In the genomic region with DNA sequence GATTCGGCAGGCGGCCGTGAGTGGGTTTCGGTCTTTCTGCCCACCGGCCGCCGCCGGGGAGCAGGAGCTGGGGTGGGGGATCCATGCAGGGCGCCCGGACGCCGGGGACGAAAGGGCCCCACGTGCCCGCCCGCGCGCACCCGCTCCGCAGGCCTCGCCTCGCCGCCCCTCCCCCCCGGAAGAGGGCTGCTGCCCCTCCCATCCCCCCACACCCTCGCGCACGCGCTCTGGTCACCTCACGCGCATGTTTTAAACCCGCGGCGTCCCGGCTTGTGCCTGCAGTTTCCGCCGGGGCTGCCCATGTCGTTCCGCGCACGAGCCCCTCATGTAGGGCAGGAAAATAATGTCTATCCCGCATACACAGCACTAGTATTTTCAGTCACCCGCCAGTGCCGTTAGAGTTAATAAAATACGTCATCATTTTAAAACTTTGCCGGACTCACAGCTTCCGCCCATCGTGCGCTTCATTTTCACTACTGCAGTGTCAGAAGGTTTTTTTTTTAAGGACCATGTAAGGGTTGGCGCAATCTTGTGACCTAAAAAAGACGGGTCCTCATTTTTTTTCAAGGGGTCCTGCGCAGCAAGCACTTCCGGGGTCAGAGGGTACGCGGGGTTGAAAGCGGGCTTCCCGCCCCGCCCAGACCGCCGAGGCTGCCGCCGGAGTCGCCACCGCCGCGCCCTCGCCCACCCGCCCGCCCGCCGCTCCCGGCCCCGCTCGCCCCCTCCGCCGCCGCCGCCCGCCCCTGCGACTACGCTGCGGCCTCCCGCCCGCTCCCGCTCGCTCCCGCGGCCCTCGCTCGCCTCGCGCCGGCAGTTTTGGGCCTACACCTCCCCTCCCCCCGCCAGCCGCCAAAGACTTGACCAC, we compare ENCODE assay signal across 8 cellular contexts. TPM values are rescaled to one million over a fixed set of nuclear protein-coding genes. Genes with fewer than 3 reads are reported as not detected.
A peak's percentile ranks its signal among the peaks of the same experiment; 100 is the strongest.
DNase-seq lines count a peak whose midpoint lies in the region; ATAC-seq and FAIRE-seq lines count a peak whose summit lies in the region.

Gene PCBP1, plus strand, starts transcription at position 640 of the 865 bp plus-strand sequence. CDS start 267 bp downstream, outside the sequence.

- H3K9me3 Mint-ChIP-seq in activated T-cell treated with anti-CD3 and anti-CD28 coated beads, Interleukin-2, amount 50 U/mL, for 4 hours, result no peaks in the 10 kb centered on the region

- ATAC-seq in GM21786 (IDR thresholded peaks at IDR 0.05; ENCODE audit: unreplicated experiment), result peak; percentile 17
- peak; percentile 44 to 47 for ATAC-seq in activated T-cell treated with anti-CD3 and anti-CD28 coated beads, Interleukin-2, amount 50 U/mL, for 4 hours

- H3K27ac ChIP-seq in esophagus (ENCODE audit: low read depth in 2 of 2, low read length in 1 of 2), result peak within 1 kb of the TSS; percentile 99 to 100

- no peaks in the 10 kb centered on the region for H3K27me3 Mint-ChIP-seq in activated T-cell treated with anti-CD3 and anti-CD28 coated beads, Interleukin-2, amount 50 U/mL, for 4 hours (ENCODE audit: low read depth)

- H3K4me3 ChIP-seq in esophagus (ENCODE audit: low read depth in 1 of 2, low read length in 2 of 2) (peak within 1 kb of the TSS; percentile 74 to 76), mucosa of stomach (ENCODE audit: low read length) (peak within 1 kb of the TSS; percentile 98)

- H3K36me3 Mint-ChIP-seq in activated T-cell treated with anti-CD3 and anti-CD28 coated beads, Interleukin-2, amount 50 U/mL, for 4 hours (ENCODE audit: insufficient read depth), result peaks cover 42% of the 10 kb centered on the region

- H3K9ac ChIP-seq in mucosa of stomach (ENCODE audit: low read length), result peak within 1 kb of the TSS; percentile 99

- FAIRE-seq in RCC 7860 (lab: Jason Lieb, UNC), result no peak

- H3K27me3 ChIP-seq in esophagus (ENCODE audit: control insufficient read depth in 1 of 2, insufficient read depth in 2 of 2, low read length in 2 of 2), result no peaks in the 10 kb centered on the region
- H3K27me3 ChIP-seq in mucosa of stomach (ENCODE audit: control insufficient read depth, insufficient read depth, low read length), result no peaks in the 10 kb centered on the region

- DNase-seq in DMS153 treated with DMSO at 0.1 percent for 48 hours (lab: John Stamatoyannopoulos, UW; ENCODE audit: unreplicated experiment) (peak; percentile 91), Kasumi-1 (lab: John Stamatoyannopoulos, UW) (peak; percentile 84 to 91), RCC 7860 (ENCODE audit: low spot score) (peak; percentile 82)
- peak; percentile 99 for DNase-seq in activated T-cell treated with anti-CD3 and anti-CD28 coated beads, Interleukin-2, amount 50 U/mL, for 4 hours
- peak; percentile 96 to 97 for DNase-seq in stimulated activated CD8-positive, alpha-beta memory T cell treated with anti-CD3 and anti-CD28 coated beads, Interleukin-4, amount 100 ng/mL, for 4 hours (ENCODE audit: low read depth in 2 of 2, low spot score in 1 of 2)

- peaks cover 0 to 5% of the 10 kb centered on the region in 2 donors for H3K4me1 ChIP-seq in esophagus (ENCODE audit: control insufficient read depth in 2 of 2, insufficient read depth in 2 of 2, low read length in 1 of 2)
- peaks cover 43% of the 10 kb centered on the region for H3K4me1 ChIP-seq in mucosa of stomach (ENCODE audit: control insufficient read depth, insufficient read depth, low read length)

- 0 to 1% methylated on average over 65 to 94 of the region's 94 CpGs for WGBS in esophagus, 2 donors

- H3K36me3 ChIP-seq in esophagus (ENCODE audit: control insufficient read depth in 2 of 2, insufficient read depth in 2 of 2, low read length in 1 of 2) (peaks cover 0 to under 1% of the 10 kb centered on the region in 2 donors), mucosa of stomach (ENCODE audit: control insufficient read depth, insufficient read depth, low read length) (peaks cover 5% of the 10 kb centered on the region)

- H3K9me3 ChIP-seq in esophagus (ENCODE audit: control insufficient read depth in 2 of 2, insufficient read depth in 1 of 2, low read depth in 1 of 2, low read length in 1 of 2), result no peaks in the 10 kb centered on the region
- H3K9me3 ChIP-seq in mucosa of stomach (ENCODE audit: control insufficient read depth, low read length), result no peaks in the 10 kb centered on the region

- peaks cover 50% of the 10 kb centered on the region for H3K4me1 Mint-ChIP-seq in activated T-cell treated with anti-CD3 and anti-CD28 coated beads, Interleukin-2, amount 50 U/mL, for 4 hours (ENCODE audit: low read depth)

- H3K4me3 Mint-ChIP-seq in activated T-cell treated with anti-CD3 and anti-CD28 coated beads, Interleukin-2, amount 50 U/mL, for 4 hours, result peak within 1 kb of the TSS; percentile 98

RNA-seq across cellular contexts. Expression of gene PCBP1, which starts in this region (rescaled TPM):
- total RNA-seq in activated T-cell treated with anti-CD3 and anti-CD28 coated beads, Interleukin-2, amount 50 U/mL, for 4 hours, result 100 to 1,000 TPM; 427 to 493 (median 462) TPM
- 100 to 1,000 TPM; 314 to 323 TPM for polyA plus RNA-seq in esophagus

Comparison
In these comparisons a context has a peak if more than half of its experiments do, and no peak if none do; other contexts are left out.
1. Peak in every context shown above with its lines: DNase-seq, ATAC-seq, H3K4me3 ChIP-seq and H3K27ac ChIP-seq.